8 cellular contexts compared by ENCODE assay signal in the genomic region with DNA sequence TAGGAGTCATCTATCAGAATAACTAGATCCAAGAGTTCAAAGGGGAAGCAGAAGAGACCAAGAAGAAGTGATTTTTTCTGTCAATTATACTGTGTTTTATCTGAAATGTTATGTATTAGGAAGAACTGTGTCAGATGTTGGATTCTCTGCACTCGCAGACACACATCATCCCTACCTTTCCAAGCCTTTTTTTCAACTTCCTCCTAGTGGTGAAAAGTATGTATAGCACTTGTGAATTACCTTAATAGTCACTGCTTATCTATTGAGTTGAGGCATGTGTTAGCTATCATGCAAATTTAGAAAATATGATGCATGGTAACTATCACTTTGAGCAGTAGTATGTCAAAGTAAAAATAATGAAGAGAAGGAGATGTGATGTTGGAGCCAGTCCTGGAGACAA.
DNase-seq lines count a peak whose midpoint lies in the region; ATAC-seq, FAIRE-seq and TF ChIP-seq lines count a peak whose summit lies in the region.
"Not testable (repeated sequence)": the region's sequence is repeated elsewhere in the genome, so short reads cannot be mapped to it uniquely, and the experiment has no call there.

No MANE protein-coding gene starts in this region.

- H3K9me1 ChIP-seq in keratinocyte (ENCODE audit: control insufficient read depth, extremely low read depth, insufficient read depth, low read length), result not testable (repeated sequence)

- not testable (repeated sequence) for DNase-seq in HCT116 (ENCODE audit: low read depth, low spot score); WTC11 (ENCODE audit: low spot score); keratinocyte (ENCODE audit: low read depth, low spot score); neural crest cell (ENCODE audit: low read depth, low spot score)
- peak; percentile 1 for DNase-seq in KBM-7

- H3K4me2 ChIP-seq in HCT116 (ENCODE audit: low read length); keratinocyte (ENCODE audit: control insufficient read depth, extremely low read depth, insufficient read depth, low read depth, low read length): not testable (repeated sequence)

- not testable (repeated sequence) for H3K27ac ChIP-seq in 22Rv1; HCT116 (ENCODE audit: low read depth, low read length); keratinocyte (ENCODE audit: control insufficient read depth, insufficient read depth, low read length)

- in situ Hi-C loops in KBM-7 (cut with MboI; ENCODE audit: low pct_unique_long_range_greater_than_20kb, low sequenced_read_pairs), result not testable (repeated sequence)

- not testable (repeated sequence) for H3K36me3 Mint-ChIP-seq in WTC11; neural crest cell (ENCODE audit: low read depth)

- not testable (repeated sequence) for H3K4me1 ChIP-seq in HCT116 (ENCODE audit: control insufficient read depth in 1 of 2, insufficient read depth in 2 of 2, low read length in 2 of 2); keratinocyte (ENCODE audit: control insufficient read depth, extremely low read depth, insufficient read depth, low read length)

- not testable (repeated sequence) for H2AFZ ChIP-seq in HCT116 (ENCODE audit: low read depth, low read length, poor library complexity, severe bottlenecking)
- H2AFZ ChIP-seq in keratinocyte (ENCODE audit: control insufficient read depth, low read length), result peak overlapping the region; percentile 70

- H4K20me1 ChIP-seq in HCT116 (ENCODE audit: insufficient read depth); keratinocyte (ENCODE audit: control insufficient read depth, extremely low read depth, insufficient read depth, low read length): not testable (repeated sequence)

- not testable (repeated sequence) for BruUV-seq in HCT116 (replicated peaks; lab: Mats Ljungman, UMichigan)

- CTCF ChIA-PET in HCT116 (lab: Charles Lee); WTC11 (lab: Charles Lee): not testable (repeated sequence)

- not testable (repeated sequence) for H3K9me3 ChIP-seq in HCT116 (ENCODE audit: control insufficient read depth in 1 of 2, insufficient read depth in 1 of 2, low read depth in 1 of 2, low read length in 2 of 2); keratinocyte (ENCODE audit: control insufficient read depth, low read depth, low read length)

- intact Hi-C loops in HCT116 (cut with micrococcal nuclease), result not testable (repeated sequence)

- H3K4me3 Mint-ChIP-seq in WTC11, neural crest cell: not testable (repeated sequence)

- H3K27me3 Mint-ChIP-seq in WTC11 (ENCODE audit: low read depth); neural crest cell (ENCODE audit: low read depth): not testable (repeated sequence)

- RAD21 ChIA-PET in HCT116 (lab: Charles Lee; ENCODE audit: low non-redundant PET in 1 of 2, low total read pairs in 2 of 2, uncharacterized antibody in 2 of 2, unreplicated experiment in 2 of 2), result not testable (repeated sequence)

- TF ChIP-seq POLR2A in HCT116 (IDR thresholded peaks at IDR 0.05; ENCODE audit: borderline replicate concordance, extremely low read depth, insufficient read depth, insufficient read length), result not testable (repeated sequence)

- not testable (repeated sequence) for TF ChIP-seq RAD21 in HCT116 (IDR thresholded peaks at IDR 0.05; ENCODE audit: low read depth)

- not testable (repeated sequence) for H3K27me3 ChIP-seq in HCT116 (ENCODE audit: insufficient read depth, low read length); keratinocyte (ENCODE audit: control insufficient read depth, extremely low read depth, insufficient read depth, low read length)

- H3K79me2 ChIP-seq in HCT116 (ENCODE audit: insufficient read depth, low read length); keratinocyte (ENCODE audit: control insufficient read depth, insufficient read depth, low read length): not testable (repeated sequence)

- TF ChIP-seq CTCF in 22Rv1 (IDR thresholded peaks at IDR 0.05) (peak; percentile 5; the same call in 1 of the 2 replicates), neural crest cell (conservative IDR thresholded peaks at IDR 0.05) (peak; percentile 42)
- not testable (repeated sequence) for TF ChIP-seq CTCF in HCT116 (IDR thresholded peaks at IDR 0.05 in 2 of 3, conservative IDR thresholded peaks at IDR 0.05 in 1 of 3; ENCODE audit: borderline replicate concordance in 1 of 3, insufficient read depth in 1 of 3, low read depth in 2 of 3, low read length in 2 of 3); WTC11 (IDR thresholded peaks at IDR 0.05); keratinocyte (optimal IDR thresholded peaks at IDR 0.05 in 1 of 3, IDR thresholded peaks at IDR 0.05 in 1 of 3, conservative IDR thresholded peaks at IDR 0.05 in 1 of 3; ENCODE audit: extremely low read depth in 1 of 3, insufficient read depth in 2 of 3, low read length in 3 of 3)

- not testable (repeated sequence) for H3K9ac ChIP-seq in HCT116 (ENCODE audit: low read length); keratinocyte (ENCODE audit: control insufficient read depth, extremely low read depth, insufficient read depth, low read length)

- FAIRE-seq in keratinocyte (lab: Jason Lieb, UNC), result not testable (repeated sequence)

- H3K4me1 Mint-ChIP-seq in WTC11, result peaks cover 11% of the 10 kb centered on the region
- not testable (repeated sequence) for H3K4me1 Mint-ChIP-seq in neural crest cell

- POLR2A ChIA-PET in HCT116 (lab: Charles Lee); WTC11 (lab: Charles Lee): not testable (repeated sequence)

- dilution Hi-C loops in keratinocyte (cut with MboI; ENCODE audit: extremely low pct_ligation_motif_present, low sequenced_read_pairs), result not testable (repeated sequence)

- peak; percentile 61 for ATAC-seq in GM18909 (IDR thresholded peaks at IDR 0.05; ENCODE audit: poor library complexity, unreplicated experiment)
- peak; percentile 47; the same call in 1 of the 2 replicates for ATAC-seq in HCT116
- peak; percentile 71 for ATAC-seq in HG02885 (IDR thresholded peaks at IDR 0.05; ENCODE audit: poor library complexity, unreplicated experiment)
- peak; percentile 71 for ATAC-seq in WTC11

- H3K36me3 ChIP-seq in HCT116 (ENCODE audit: control insufficient read depth in 1 of 2, insufficient read depth in 2 of 2, low read length in 2 of 2); keratinocyte (ENCODE audit: control insufficient read depth in 2 of 2, extremely low read depth in 1 of 2, insufficient read depth in 2 of 2, low read length in 2 of 2): not testable (repeated sequence)

- not testable (repeated sequence) for H3K9me2 ChIP-seq in HCT116 (ENCODE audit: insufficient read depth)

- not testable (repeated sequence) for H3K27ac Mint-ChIP-seq in WTC11; neural crest cell (ENCODE audit: unreplicated experiment)

- H3K4me3 ChIP-seq in HCT116 (replicated peaks in 1 of 2; ENCODE audit: low read depth in 1 of 2, low read length in 2 of 2); keratinocyte (ENCODE audit: control insufficient read depth in 2 of 3, extremely low read depth in 1 of 3, insufficient read depth in 2 of 3, low read depth in 1 of 3, low read length in 3 of 3): not testable (repeated sequence)

- peaks cover 18% of the 10 kb centered on the region for H3K9me3 Mint-ChIP-seq in WTC11
- H3K9me3 Mint-ChIP-seq in neural crest cell, result not testable (repeated sequence)
